In genomic region chr6:32941412-32941784, GRCh38 we compare ENCODE assay signal across 8 cellular contexts.
A peak's percentile ranks its signal among the peaks of the same experiment; 100 is the strongest.
DNase-seq lines count a peak whose midpoint lies in the region; ATAC-seq and TF ChIP-seq lines count a peak whose summit lies in the region.

No MANE protein-coding gene starts in this region.

- peak overlapping the region; percentile 89 for H3K4me2 ChIP-seq in Loucy (ENCODE audit: low read depth, low read length, poor library complexity, severe bottlenecking)

- peak overlapping the region; percentile 72 for H3K4me3 ChIP-seq in Loucy (ENCODE audit: low read length, poor library complexity, severe bottlenecking)

- H3K9me2 ChIP-seq in Loucy (replicated peaks; ENCODE audit: low read depth, low read length): no peaks in the 10 kb centered on the region

- peaks cover 53% of the 10 kb centered on the region for H3K4me1 ChIP-seq in Loucy (ENCODE audit: insufficient read depth, low read length, poor library complexity, severe bottlenecking)

- no peaks in the 10 kb centered on the region for H4K20me1 ChIP-seq in Loucy (ENCODE audit: insufficient read depth, low read length, poor library complexity, severe bottlenecking)

- peak overlapping the region; percentile 96 for H3K27ac Mint-ChIP-seq in nephron progenitor cell

- TF ChIP-seq CTCF in GM10266 (IDR thresholded peaks at IDR 0.05; ENCODE audit: control insufficient read depth, insufficient read depth, low read depth, missing control alignments) (no peak), Loucy (conservative IDR thresholded peaks at IDR 0.05; ENCODE audit: low read length) (no peak), nephron progenitor cell (IDR thresholded peaks at IDR 0.05) (no peak)

- no peaks in the 10 kb centered on the region for H3K9me3 ChIP-seq in Loucy (ENCODE audit: insufficient read depth, low read depth, low read length)

- peaks cover 6% of the 10 kb centered on the region for H3K9me3 Mint-ChIP-seq in nephron progenitor cell

- DNase-seq in GM10266 (ENCODE audit: extremely low spot score) (peak; percentile 62), nephron progenitor cell (peak; percentile 13), NCI-H2227 (lab: John Stamatoyannopoulos, UW; ENCODE audit: unreplicated experiment) (no peak), epidermal melanocyte (ENCODE audit: insufficient read length, low spot score) (no peak), EL (no peak)
- peak; percentile 45 for DNase-seq in activated gamma-delta T cell treated with anti-CD3 and anti-CD28 coated beads, Interleukin-2, amount 50 U/mL, for 16 hours (ENCODE audit: low read depth)

- H3K79me2 ChIP-seq in Loucy (ENCODE audit: insufficient read depth, low read length): no peaks in the 10 kb centered on the region; the same call in 1 of the 2 replicates

- peaks cover 14% of the 10 kb centered on the region for H3K27me3 Mint-ChIP-seq in nephron progenitor cell (ENCODE audit: low read depth, poor library complexity)

- no peaks in the 10 kb centered on the region for H3K36me3 Mint-ChIP-seq in nephron progenitor cell (ENCODE audit: low read depth)

- no peaks in the 10 kb centered on the region for H3K27me3 ChIP-seq in Loucy (ENCODE audit: insufficient read depth, low read length, poor library complexity, severe bottlenecking)

- H3K9ac ChIP-seq in Loucy (ENCODE audit: low read depth, low read length, poor library complexity, severe bottlenecking): peak overlapping the region; percentile 70

- peak overlapping the region; percentile 42 for H3K4me3 Mint-ChIP-seq in nephron progenitor cell

- H2AFZ ChIP-seq in Loucy (ENCODE audit: low read length): peak overlapping the region; percentile 74

- no peaks in the 10 kb centered on the region for H3K36me3 ChIP-seq in Loucy (ENCODE audit: insufficient read depth, low read length)

- peaks cover 70% of the 10 kb centered on the region for H3K4me1 Mint-ChIP-seq in nephron progenitor cell

- 0 out of 2 replicates have a peak, but pooled peaks cover 3% of the 10 kb centered on the region for H3F3A ChIP-seq in Loucy (ENCODE audit: low read depth)

- ATAC-seq in GM21529 (IDR thresholded peaks at IDR 0.05; ENCODE audit: unreplicated experiment): peak; percentile 51

Comparison
In these comparisons a context has a peak if more than half of its experiments do, and no peak if none do; other contexts are left out.
1. DNase-seq: peak in GM10266 (single experiment), activated gamma-delta T cell treated with anti-CD3 and anti-CD28 coated beads, Interleukin-2, amount 50 U/mL, for 16 hours (single experiment) and nephron progenitor cell (single experiment); none in NCI-H2227 (single experiment), epidermal melanocyte (single experiment) and EL (single experiment).